ENCODE assay signal across 24 cellular contexts in genomic region chr19:2076481-2077082, GRCh38.
"Had no signal": no experiment of that assay in that cellular context is flagged by ENCODE, and none has a peak within 500 bp of the region (broad histone marks: within the 10 kb centered on the region; RNA-seq: fewer than 3 reads in every experiment).

No MANE protein-coding gene starts in this region.

- H3K9me3 Mint-ChIP-seq: activated naive CD8-positive, alpha-beta T cell treated with anti-CD3 and anti-CD28 coated beads for 36 hours; activated T-helper 1 cell treated with anti-CD3 and anti-CD28 coated beads, Interleukin-12 subunit alpha, Interleukin-12 subunit beta, Interleukin-2, Interleukin-4 antibody, amounts not matched to agents 30 ng/mL and 10 ng/mL and 1 ng/mL, durations not matched to agents 14 hours and 24 hours and 36 hours; naive thymus-derived CD8-positive, alpha-beta T cell had no signal

- H3K4me3 Mint-ChIP-seq: activated naive CD8-positive, alpha-beta T cell treated with anti-CD3 and anti-CD28 coated beads for 36 hours; activated T-helper 1 cell treated with anti-CD3 and anti-CD28 coated beads, Interleukin-12 subunit alpha, Interleukin-12 subunit beta, Interleukin-2, Interleukin-4 antibody, amounts not matched to agents 30 ng/mL and 10 ng/mL and 1 ng/mL, durations not matched to agents 14 hours and 24 hours and 36 hours had no signal

- H2AFZ ChIP-seq: hepatocyte had no signal

- H3K4me3 ChIP-seq: body of pancreas, coronary artery, esophagus muscularis mucosa, hepatocyte, prostate gland, skin epidermis, thoracic aorta, upper lobe of right lung had no signal

- H3K27ac ChIP-seq: body of pancreas, coronary artery, esophagus muscularis mucosa, hepatocyte, prostate gland, skin epidermis, thoracic aorta, upper lobe of right lung, VCaP had no signal

- H3K27ac Mint-ChIP-seq: activated T-helper 1 cell treated with anti-CD3 and anti-CD28 coated beads, Interleukin-12 subunit alpha, Interleukin-12 subunit beta, Interleukin-2, Interleukin-4 antibody, amounts not matched to agents 30 ng/mL and 10 ng/mL and 1 ng/mL, durations not matched to agents 14 hours and 24 hours and 36 hours had no signal

- H3K27me3 Mint-ChIP-seq: activated naive CD8-positive, alpha-beta T cell treated with anti-CD3 and anti-CD28 coated beads for 36 hours; naive thymus-derived CD8-positive, alpha-beta T cell had no signal

- ATAC-seq: body of pancreas; left lobe of liver; naive thymus-derived CD8-positive, alpha-beta T cell; right cardiac atrium; upper lobe of right lung had no signal

- DNase-seq: activated CD8-positive, alpha-beta memory T cell treated with anti-CD3 and anti-CD28 coated beads, Interleukin-2, amount 50 U/mL, for 48 hours; activated naive CD8-positive, alpha-beta T cell treated with anti-CD3 and anti-CD28 coated beads for 36 hours; amygdala; body of pancreas; caudate nucleus; effector CD4-positive, alpha-beta T cell; islet precursor cell; naive thymus-derived CD8-positive, alpha-beta T cell; nucleus accumbens; right cardiac atrium; stimulated activated CD4-positive, alpha-beta T cell treated with anti-CD3 and anti-CD28 coated beads, Interleukin-4, amount 100 ng/mL, for 24 hours; stimulated activated CD8-positive, alpha-beta memory T cell treated with anti-CD3 and anti-CD28 coated beads, Interleukin-4, amount 100 ng/mL, for 48 hours; T-helper 1 cell; T1000; upper lobe of right lung had no signal

- H3K4me1 ChIP-seq: body of pancreas, prostate gland had no signal

- H3K9me3 ChIP-seq: body of pancreas, esophagus muscularis mucosa, prostate gland, thoracic aorta, upper lobe of right lung had no signal

- H3K27me3 ChIP-seq: body of pancreas, esophagus muscularis mucosa, hepatocyte, upper lobe of right lung had no signal

- H3K79me2 ChIP-seq: hepatocyte had no signal

- H3K4me2 ChIP-seq: hepatocyte had no signal
